In genomic region chr12:40312196-40312595, GRCh38 we compare ENCODE assay signal across 20 cellular contexts.
DNase-seq lines count a peak whose midpoint lies in the region; ATAC-seq and TF ChIP-seq lines count a peak whose summit lies in the region.
"Had no signal": no experiment of that assay in that cellular context is flagged by ENCODE, and none has a peak within 500 bp of the region (broad histone marks: within the 10 kb centered on the region; RNA-seq: fewer than 3 reads in every experiment).

No MANE protein-coding gene starts in this region.

- CTCF ChIA-PET in HCT116 (lab: Charles Lee), result interaction anchor here (2.9 kb wide), 1 partner anchor 301 kb away, joined by 22 read pairs; no protein-coding TSS in a partner anchor

- TF ChIP-seq CTCF in HCT116 (IDR thresholded peaks at IDR 0.05 in 2 of 3, conservative IDR thresholded peaks at IDR 0.05 in 1 of 3; ENCODE audit: borderline replicate concordance in 1 of 3, insufficient read depth in 1 of 3, low read depth in 2 of 3, low read length in 2 of 3) (no peak), foreskin keratinocyte (conservative IDR thresholded peaks at IDR 0.05) (no peak), heart left ventricle (IDR thresholded peaks at IDR 0.05) (no peak), esophagus squamous epithelium (IDR thresholded peaks at IDR 0.05) (no peak)

- H3K4me3 ChIP-seq in HCT116 (replicated peaks in 1 of 2; ENCODE audit: low read depth in 1 of 2, low read length in 2 of 2) (no peak overlapping the region), SK-N-MC (no peak overlapping the region), heart left ventricle (no peak overlapping the region), esophagus squamous epithelium (no peak overlapping the region)
- H3K4me3 ChIP-seq: BLaER1, GM23338, HAP-1 had no signal

- no peak overlapping the region for H3K4me2 ChIP-seq in HCT116 (ENCODE audit: low read length)
- H3K4me2 ChIP-seq: BLaER1, GM23338 had no signal

- H3K4me1 Mint-ChIP-seq in stimulated activated memory B cell treated with anti-CD40 and anti-IgM and Interleukin-4, amounts not matched to agents 10 μg/mL and 1 μg/mL and 100 μg/mL, for 72 hours, result peaks cover 29% of the 10 kb centered on the region
- H3K4me1 Mint-ChIP-seq: CD4-positive, CD25-positive, alpha-beta regulatory T cell; GM23338 had no signal

- H3K79me2 ChIP-seq in HCT116 (ENCODE audit: insufficient read depth, low read length), result no peaks in the 10 kb centered on the region

- H3K4me1 ChIP-seq in HCT116 (ENCODE audit: control insufficient read depth in 1 of 2, insufficient read depth in 2 of 2, low read length in 2 of 2) (no peaks in the 10 kb centered on the region), foreskin keratinocyte (peaks cover 5% of the 10 kb centered on the region), heart left ventricle (no peaks in the 10 kb centered on the region), esophagus squamous epithelium (peaks cover 0 to 16% (median 6%) of the 10 kb centered on the region in 3 donors)
- H3K4me1 ChIP-seq: BLaER1, HAP-1 had no signal

- H3K9me3 ChIP-seq in HCT116 (ENCODE audit: control insufficient read depth in 1 of 2, insufficient read depth in 1 of 2, low read depth in 1 of 2, low read length in 2 of 2) (no peaks in the 10 kb centered on the region), SK-N-MC (ENCODE audit: low read depth, low read length) (no peaks in the 10 kb centered on the region), heart left ventricle (no peaks in the 10 kb centered on the region), esophagus squamous epithelium (no peaks in the 10 kb centered on the region)
- H3K9me3 ChIP-seq: BLaER1, HAP-1 had no signal

- no peaks in the 10 kb centered on the region for H3K9me2 ChIP-seq in HCT116 (ENCODE audit: insufficient read depth)

- no peak overlapping the region for H3K4me3 Mint-ChIP-seq in stimulated activated memory B cell treated with anti-CD40 and anti-IgM and Interleukin-4, amounts not matched to agents 10 μg/mL and 1 μg/mL and 100 μg/mL, for 72 hours
- H3K4me3 Mint-ChIP-seq: CD4-positive, CD25-positive, alpha-beta regulatory T cell; GM23338 had no signal

- POLR2A ChIA-PET in HCT116 (lab: Charles Lee), result no interaction called here

- peak overlapping the region; percentile 77 for H3K27ac Mint-ChIP-seq in stimulated activated memory B cell treated with anti-CD40 and anti-IgM and Interleukin-4, amounts not matched to agents 10 μg/mL and 1 μg/mL and 100 μg/mL, for 72 hours
- H3K27ac Mint-ChIP-seq: CD4-positive, CD25-positive, alpha-beta regulatory T cell; GM23338 had no signal

- DNase-seq in HCT116 (ENCODE audit: low read depth, low spot score) (no peak), SK-N-MC (ENCODE audit: low read depth, low spot score) (no peak), foreskin keratinocyte (peak in 1 of 2 donors; percentile 48), heart left ventricle (no peak), esophagus squamous epithelium (lab: John Stamatoyannopoulos, UW) (no peak)
- DNase-seq: CD4-positive, CD25-positive, alpha-beta regulatory T cell; DMS153; NCI-H1092; NCI-H1417 treated with DMSO at 0.1 percent for 48 hours; NCI-H2081; NCI-H2227 treated with DMSO at 0.1 percent for 48 hours; NCI-H510A; SIG-M5 had no signal

- H3K36me3 ChIP-seq in HCT116 (ENCODE audit: control insufficient read depth in 1 of 2, insufficient read depth in 2 of 2, low read length in 2 of 2) (no peaks in the 10 kb centered on the region), SK-N-MC (ENCODE audit: insufficient read depth, low read length) (no peaks in the 10 kb centered on the region; the same call in 1 of the 2 replicates), heart left ventricle (peaks cover 0 to 61% (median 20%) of the 10 kb centered on the region in 9 donors), esophagus squamous epithelium (peaks cover 0 to 44% (median 0%) of the 10 kb centered on the region in 3 donors)
- H3K36me3 ChIP-seq: BLaER1, HAP-1 had no signal

- TF ChIP-seq POLR2A in HCT116 (IDR thresholded peaks at IDR 0.05; ENCODE audit: borderline replicate concordance, extremely low read depth, insufficient read depth, insufficient read length) (no peak), heart left ventricle (IDR thresholded peaks at IDR 0.05) (no peak), esophagus squamous epithelium (IDR thresholded peaks at IDR 0.05) (no peak)

- no peaks in the 10 kb centered on the region for H3K27me3 Mint-ChIP-seq in stimulated activated memory B cell treated with anti-CD40 and anti-IgM and Interleukin-4, amounts not matched to agents 10 μg/mL and 1 μg/mL and 100 μg/mL, for 72 hours

- no peak for TF ChIP-seq RAD21 in HCT116 (IDR thresholded peaks at IDR 0.05; ENCODE audit: low read depth)

- intact Hi-C loops in HCT116 (cut with micrococcal nuclease) (loop anchor here (2.0 kb wide), 1 partner anchor 301 kb away; no protein-coding TSS in a partner anchor), heart left ventricle (cut with DNase I) (loop anchor here in 8 of 10 donors (2.0 to 10.0 kb wide), 3 partner anchors 157 to 160 kb away; no protein-coding TSS in a partner anchor), esophagus squamous epithelium (cut with DNase I) (loop anchor here (5.0 kb wide), 1 partner anchor 160 kb away; no protein-coding TSS in a partner anchor)

- no peaks in the 10 kb centered on the region for H3K9me3 Mint-ChIP-seq in stimulated activated memory B cell treated with anti-CD40 and anti-IgM and Interleukin-4, amounts not matched to agents 10 μg/mL and 1 μg/mL and 100 μg/mL, for 72 hours
- H3K9me3 Mint-ChIP-seq: CD4-positive, CD25-positive, alpha-beta regulatory T cell; GM23338 had no signal

- no peaks in the 10 kb centered on the region for H4K20me1 ChIP-seq in HCT116 (ENCODE audit: insufficient read depth)
- H4K20me1 ChIP-seq: BLaER1 had no signal

- RAD21 ChIA-PET in HCT116 (lab: Charles Lee; ENCODE audit: low non-redundant PET in 1 of 2, low total read pairs in 2 of 2, uncharacterized antibody in 2 of 2, unreplicated experiment in 2 of 2), result no interaction called here

- H3K27me3 ChIP-seq in HCT116 (ENCODE audit: insufficient read depth, low read length) (no peaks in the 10 kb centered on the region), foreskin keratinocyte (no peaks in the 10 kb centered on the region), heart left ventricle (no peaks in the 10 kb centered on the region), esophagus squamous epithelium (no peaks in the 10 kb centered on the region)
- H3K27me3 ChIP-seq: BLaER1 had no signal

- BruUV-seq in HCT116 (replicated peaks; lab: Mats Ljungman, UMichigan), result no TSS peak

- H3K27ac ChIP-seq in HCT116 (ENCODE audit: low read depth, low read length) (no peak overlapping the region), SK-N-MC (0 out of 2 replicates have a peak overlapping the region, but pooled peaks have one; percentile 35), foreskin keratinocyte (no peak overlapping the region), heart left ventricle (no peak overlapping the region), esophagus squamous epithelium (no peak overlapping the region)
- H3K27ac ChIP-seq: BLaER1 had no signal

- H2AFZ ChIP-seq in HCT116 (ENCODE audit: low read depth, low read length, poor library complexity, severe bottlenecking), result peak overlapping the region; percentile 60
- H2AFZ ChIP-seq: GM23338 had no signal

- no peak overlapping the region for H3K9ac ChIP-seq in HCT116 (ENCODE audit: low read length)
- no peak overlapping the region for H3K9ac ChIP-seq in SK-N-MC (ENCODE audit: insufficient read length)
- H3K9ac ChIP-seq: BLaER1 had no signal

- ATAC-seq in HCT116 (no peak), foreskin keratinocyte (peak; percentile 48), heart left ventricle (no peak), HG03135 (IDR thresholded peaks at IDR 0.05; ENCODE audit: unreplicated experiment) (no peak)
- no peak for ATAC-seq in stimulated activated memory B cell treated with anti-CD40 and anti-IgM and Interleukin-4, amounts not matched to agents 10 μg/mL and 1 μg/mL and 100 μg/mL, for 72 hours
- ATAC-seq: GM23338, HepG2, SK-N-SH treated with all-trans-retinoic acid at 6 μM for 48 hours had no signal

- peaks cover 23% of the 10 kb centered on the region for H3K36me3 Mint-ChIP-seq in stimulated activated memory B cell treated with anti-CD40 and anti-IgM and Interleukin-4, amounts not matched to agents 10 μg/mL and 1 μg/mL and 100 μg/mL, for 72 hours
- H3K36me3 Mint-ChIP-seq: CD4-positive, CD25-positive, alpha-beta regulatory T cell had no signal

TF ChIP-seq in HCT116, 20 proteins besides CTCF, POLR2A, EP300 and RAD21 (continues in another document):
- TF ChIP-seq REST (IDR thresholded peaks at IDR 0.05; ENCODE audit: low read depth), result no peak
- no peak for TF ChIP-seq JUND (IDR thresholded peaks at IDR 0.05)
- no peak for TF ChIP-seq CEBPB (IDR thresholded peaks at IDR 0.05; ENCODE audit: low read depth)
- no peak for TF ChIP-seq ELF1 (IDR thresholded peaks at IDR 0.05; ENCODE audit: borderline replicate concordance, low read depth)
- no peak for TF ChIP-seq YY1 (IDR thresholded peaks at IDR 0.05; ENCODE audit: extremely low read depth, insufficient replicate concordance, low read depth, low read length)
